ENCODE assay signal across 9 cellular contexts in the genomic region with DNA sequence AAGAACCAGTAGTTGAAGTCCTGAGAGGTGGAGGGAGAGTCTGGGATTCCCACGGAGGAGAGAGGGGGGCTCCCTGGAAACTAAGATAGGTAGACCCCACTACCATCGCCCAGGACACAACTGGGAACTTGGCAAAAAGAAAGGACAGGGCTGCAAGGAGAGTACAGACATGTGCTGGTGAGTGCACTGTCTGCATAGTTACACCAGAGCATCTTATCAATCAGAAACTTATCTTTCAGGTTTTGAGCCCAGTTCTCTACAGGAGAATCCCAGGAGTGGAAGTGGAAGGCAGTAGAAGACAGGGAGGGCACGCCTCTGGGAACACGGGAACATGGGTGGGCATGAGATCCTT. TPM values are rescaled to one million over a fixed set of nuclear protein-coding genes. Genes with fewer than 3 reads are reported as not detected.
DNase-seq lines count a peak whose midpoint lies in the region; ATAC-seq, FAIRE-seq and TF ChIP-seq lines count a peak whose summit lies in the region.
"Had no signal": no experiment of that assay in that cellular context is flagged by ENCODE, and none has a peak within 500 bp of the region (broad histone marks: within the 10 kb centered on the region; RNA-seq: fewer than 3 reads in every experiment).

No MANE protein-coding gene starts in this region.

- H3K9me3 ChIP-seq in DND-41 (ENCODE audit: insufficient read depth, low read length, severe bottlenecking) = no peaks in the 10 kb centered on the region
- H3K9me3 ChIP-seq in K562 (replicated peaks; ENCODE audit: control insufficient read depth, insufficient read depth, low read depth, low read length) = no peaks in the 10 kb centered on the region
- no peaks in the 10 kb centered on the region for H3K9me3 ChIP-seq in neuronal stem cell (replicated peaks in 1 of 2; ENCODE audit: control insufficient read depth in 2 of 2, insufficient read depth in 1 of 2, low read depth in 1 of 2, low read length in 2 of 2)

- no peak for TF ChIP-seq CTCF in DND-41 (IDR thresholded peaks at IDR 0.05; ENCODE audit: borderline replicate concordance, extremely low read depth, low read length, poor library complexity, severe bottlenecking)
- TF ChIP-seq CTCF in K562 (IDR thresholded peaks at IDR 0.05 in 2 of 3, conservative IDR thresholded peaks at IDR 0.05 in 1 of 3; ENCODE audit: insufficient read depth in 2 of 3, low read depth in 1 of 3, low read length in 3 of 3) = no peak

- no peaks in the 10 kb centered on the region; the same call in 1 of the 2 replicates for H3K4me1 ChIP-seq in DND-41 (ENCODE audit: insufficient read depth, low read length)
- peaks cover 47 to 64% of the 10 kb centered on the region in 2 experiments for H3K4me1 ChIP-seq in K562 (replicated peaks in 1 of 2; ENCODE audit: control insufficient read depth in 2 of 2, insufficient read depth in 2 of 2, low read length in 2 of 2)
- peaks cover 0 to 7% of the 10 kb centered on the region in 2 donors for H3K4me1 ChIP-seq in neuronal stem cell (ENCODE audit: control insufficient read depth in 2 of 2, insufficient read depth in 1 of 2, low read depth in 1 of 2, low read length in 2 of 2)

- peak; percentile 77 for FAIRE-seq in K562 (lab: Jason Lieb, UNC)

- CTCF ChIA-PET in K562 (lab: Yijun Ruan, JAX; ENCODE audit: low intra/inter-chr PET ratio) = interaction anchor here (0.5 kb wide), 1 partner anchor 22 kb away, joined by 3 read pairs; no protein-coding TSS in a partner anchor

- H3K27me3 ChIP-seq in DND-41 (ENCODE audit: insufficient read depth, low read length, poor library complexity) = no peaks in the 10 kb centered on the region
- no peaks in the 10 kb centered on the region for H3K27me3 ChIP-seq in K562 (ENCODE audit: control insufficient read depth in 2 of 2, insufficient read depth in 2 of 2, low read length in 2 of 2)
- no peaks in the 10 kb centered on the region for H3K27me3 ChIP-seq in neuronal stem cell (ENCODE audit: control insufficient read depth in 3 of 3, insufficient read depth in 3 of 3, low read depth in 1 of 3, low read length in 3 of 3)

- H2AFZ ChIP-seq in DND-41 (ENCODE audit: low read depth, low read length) = no peak overlapping the region
- no peak overlapping the region for H2AFZ ChIP-seq in K562 (ENCODE audit: low read depth, low read length)
- no peak overlapping the region for H2AFZ ChIP-seq in neuronal stem cell (ENCODE audit: low read length)

- no peak overlapping the region for H3K4ac ChIP-seq in neuronal stem cell (ENCODE audit: low read length)

- H3K27ac ChIP-seq in DND-41 (ENCODE audit: low read length) (no peak overlapping the region), K562 (ENCODE audit: extremely low read depth, low read depth, low read length) (peak overlapping the region; percentile 41), neuronal stem cell (replicated peaks; ENCODE audit: low read length) (no peak overlapping the region)

- H4K91ac ChIP-seq in neuronal stem cell (ENCODE audit: low read depth, low read length, poor library complexity) = no peak overlapping the region

- no peak overlapping the region for H2BK5ac ChIP-seq in neuronal stem cell (ENCODE audit: low read length)

- H3K9ac ChIP-seq in DND-41 (ENCODE audit: low read depth, low read length) (no peak overlapping the region), K562 (ENCODE audit: insufficient read depth in 1 of 2, low read depth in 2 of 2, low read length in 2 of 2) (peak overlapping the region; percentile 6 to 77; a peak in 2 of 4 replicates), neuronal stem cell (ENCODE audit: low read depth, low read length, poor library complexity) (no peak overlapping the region)

- no peak overlapping the region for H3K14ac ChIP-seq in neuronal stem cell (ENCODE audit: low read length)

- H4K8ac ChIP-seq in neuronal stem cell (ENCODE audit: low read depth, low read length) = no peak overlapping the region

- no peak overlapping the region for H3K18ac ChIP-seq in neuronal stem cell (ENCODE audit: low read length)

- peak overlapping the region; percentile 43 for H3K23ac ChIP-seq in neuronal stem cell (ENCODE audit: low read depth, low read length, poor library complexity)

- DNase-seq in DND-41 (no peak), K562 (ENCODE audit: extremely low read depth in 1 of 4, low spot score in 3 of 4) (no peak), neuronal stem cell (ENCODE audit: low spot score) (no peak), NCI-H2196 (lab: John Stamatoyannopoulos, UW; ENCODE audit: unreplicated experiment) (no peak), NCI-H82 (lab: John Stamatoyannopoulos, UW) (no peak), DMS 273 (lab: John Stamatoyannopoulos, UW; ENCODE audit: unreplicated experiment) (no peak), COLO668 (lab: John Stamatoyannopoulos, UW; ENCODE audit: unreplicated experiment) (no peak)
- DNase-seq: NCI-H345 had no signal

- no peak overlapping the region for H3K4me3 ChIP-seq in DND-41 (ENCODE audit: low read depth in 1 of 2, low read length in 2 of 2)
- no peak overlapping the region for H3K4me3 ChIP-seq in K562
- no peak overlapping the region for H3K4me3 ChIP-seq in neuronal stem cell (ENCODE audit: low read length in 2 of 2)

- TF ChIP-seq RAD21 in K562 (CRISPR knock-in tag; conservative IDR thresholded peaks at IDR 0.05 in 1 of 2, IDR thresholded peaks at IDR 0.05 in 1 of 2) = no peak

- POLR2A ChIA-PET in K562 (lab: Yijun Ruan, JAX) = interaction anchor here (0.7 to 5.8 kb wide), 12 partner anchors 9 to 239 kb away, joined by 3 to 38 read pairs (median 4); partner anchors contain the start of genes ATP6V1G2, DDX39B, NFKBIL1 and PRRC2A

- H4K20me1 ChIP-seq in DND-41 (ENCODE audit: insufficient read depth, low read length) (0 out of 2 replicates have a peak, but pooled peaks cover 4% of the 10 kb centered on the region), K562 (replicated peaks; ENCODE audit: control insufficient read depth, insufficient read depth, low read length) (no peaks in the 10 kb centered on the region)

- H2BK15ac ChIP-seq in neuronal stem cell (ENCODE audit: low read length) = no peak overlapping the region

- H3K79me1 ChIP-seq in neuronal stem cell (ENCODE audit: low read depth, low read length) = peaks cover 6% of the 10 kb centered on the region

- ATAC-seq in DND-41 (ENCODE audit: insufficient read depth, low read depth) (peak; percentile 18; the same call in 2 of the 3 replicates), HG03521 (IDR thresholded peaks at IDR 0.05; ENCODE audit: unreplicated experiment) (peak; percentile 5), K562 (peak; percentile 29)

- H3K36me3 ChIP-seq in DND-41 (ENCODE audit: insufficient read depth, low read length) (peaks cover 49% of the 10 kb centered on the region), K562 (ENCODE audit: control insufficient read depth, insufficient read depth, low read length) (peaks cover 51% of the 10 kb centered on the region), neuronal stem cell (replicated peaks in 1 of 2; ENCODE audit: control insufficient read depth in 2 of 2, insufficient read depth in 2 of 2, low read length in 2 of 2) (peaks cover 35 to 59% of the 10 kb centered on the region in 2 donors)

- in situ Hi-C loops in K562 (cut with MboI) = no loop called here

- H3K79me2 ChIP-seq in DND-41 (ENCODE audit: insufficient read depth, low read length) (peaks cover 5% of the 10 kb centered on the region), K562 (ENCODE audit: control insufficient read depth, insufficient read depth, low read length) (no peaks in the 10 kb centered on the region)

- H2BK12ac ChIP-seq in neuronal stem cell (ENCODE audit: low read length) = no peak overlapping the region

- WGBS in K562 (ENCODE audit: insufficient coverage, low coverage, missing lambda C conversion rate) = 20% methylated on average over 4 of the region's 4 CpGs
- WGBS in neuronal stem cell (ENCODE audit: extremely low coverage in 2 of 2, insufficient read length in 2 of 2, insufficient replicate concordance in 1 of 2), 2 donors = no CpG with 5 or more reads among the region's 4 CpGs

- H3K4me2 ChIP-seq in DND-41 (ENCODE audit: insufficient read depth, low read length) = no peak overlapping the region
- H3K4me2 ChIP-seq in K562 (ENCODE audit: insufficient read depth, low read length) = peak overlapping the region; percentile 17
- no peak overlapping the region for H3K4me2 ChIP-seq in neuronal stem cell (ENCODE audit: insufficient read depth, low read length, poor library complexity, severe bottlenecking)

- TF ChIP-seq EP300 in K562 (IDR thresholded peaks at IDR 0.05; ENCODE audit: low read length) = no peak

- intact Hi-C loops in K562 (cut with micrococcal nuclease) = no loop called here

- BruUV-seq in K562 (replicated peaks; lab: Mats Ljungman, UMichigan) = no TSS peak

- H2AK5ac ChIP-seq in neuronal stem cell (ENCODE audit: low read depth, low read length) = no peak overlapping the region

- H2BK120ac ChIP-seq in neuronal stem cell (ENCODE audit: low read depth, low read length) = no peak overlapping the region

- TF ChIP-seq POLR2A in K562 (conservative IDR thresholded peaks at IDR 0.05) = no peak

- peaks cover 6% of the 10 kb centered on the region for H3K9me1 ChIP-seq in K562 (ENCODE audit: control insufficient read depth, insufficient read depth, low read length)

RNA-seq across cellular contexts. Expression of gene NFKBIL1, which starts 12.2 kb away (rescaled TPM):
- total RNA-seq in K562 (2011; cell fraction: chromatin; rRNA removed; ENCODE audit: low replicate concordance) = 6.9 and 18.5 TPM in 2 replicates
- total RNA-seq in K562 (2011; cell fraction: nucleolus; rRNA removed) = 18.0 and 22.0 TPM in 2 replicates
- 8.6 and 12.2 TPM in 2 replicates for total RNA-seq in K562 (2011; cell fraction: nucleoplasm; rRNA removed)
- total RNA-seq in K562 (2014; rRNA removed) (32.9 and 33.1 TPM in 2 replicates), K562 (2014; rRNA removed; fragmentation: Illumina TruSeq; extraction: Trizol) (5.8 and 7.6 TPM in 2 replicates), K562 (2015; rRNA removed; fragmentation: Illumina TruSeq; extraction: Trizol) (17.0 and 18.1 TPM in 2 replicates), K562 (2021) (24.7 and 28.7 TPM in 2 replicates)
- polyA plus RNA-seq in K562 (2011; rRNA removed) (5.7 and 9.0 TPM in 2 replicates), K562 (2014; fragmentation: Illumina TruSeq; extraction: Trizol) (4.3 and 14.0 TPM in 2 replicates), K562 (2014; fragmentation: Nextera tagmentation; extraction: Ambion mirVana) (under 1 TPM; 0.49 to 0.59 TPM), K562 (2014; rRNA removed) (26.6 and 32.6 TPM in 2 replicates)
- 14.1 and 38.6 TPM in 2 replicates for polyA plus RNA-seq in K562 (2011; cell fraction: cytosol; rRNA removed)
- polyA plus RNA-seq in K562 (2011; cell fraction: nucleus; rRNA removed) = 22.5 and 31.4 TPM in 2 replicates
- polyA plus RNA-seq in K562 (2012) = 16.3 and 46.1 TPM in 2 replicates
- polyA minus RNA-seq in K562 (2011; rRNA and poly(A)+ RNA removed) = 2.6 and 2.7 TPM in 2 replicates
- 9.0 and 12.8 TPM in 2 replicates for polyA minus RNA-seq in K562 (2011; cell fraction: cytosol; rRNA and poly(A)+ RNA removed)
- polyA minus RNA-seq in K562 (2011; cell fraction: nucleus; rRNA and poly(A)+ RNA removed) = 6.3 and 8.0 TPM in 2 replicates
- 22.2 TPM for polyA plus RNA-seq in neuronal stem cell (2013, experiment 1 of 2)
- polyA plus RNA-seq in neuronal stem cell (2013, experiment 2 of 2) = 22.0 TPM

RNA-seq across cellular contexts. Expression of gene LTA, which starts 12.5 kb away (rescaled TPM):
- total RNA-seq in K562 (2011; cell fraction: chromatin; rRNA removed; ENCODE audit: low replicate concordance) = not detected in 2 replicates
- not detected in 2 replicates for total RNA-seq in K562 (2011; cell fraction: nucleolus; rRNA removed)
- not detected in 2 replicates for total RNA-seq in K562 (2011; cell fraction: nucleoplasm; rRNA removed)
- not detected in 2 replicates for total RNA-seq in K562 (2014; rRNA removed)
- total RNA-seq in K562 (2014; rRNA removed; fragmentation: Illumina TruSeq; extraction: Trizol) = not detected in 2 replicates
- total RNA-seq in K562 (2015; rRNA removed; fragmentation: Illumina TruSeq; extraction: Trizol) = not detected in 2 replicates
- 0.80 and 0.87 TPM in 2 replicates for total RNA-seq in K562 (2021)
- not detected in 2 replicates for polyA plus RNA-seq in K562 (2011; rRNA removed)
- not detected in 2 replicates for polyA plus RNA-seq in K562 (2011; cell fraction: cytosol; rRNA removed)
- 0.07 and 0.11 TPM in 2 replicates for polyA plus RNA-seq in K562 (2011; cell fraction: nucleus; rRNA removed)
- 0.17 TPM in 1 of 2 replicates, not detected in the other for polyA plus RNA-seq in K562 (2012)
- polyA plus RNA-seq in K562 (2014; fragmentation: Illumina TruSeq; extraction: Trizol) = not detected in 2 replicates
- polyA plus RNA-seq in K562 (2014; fragmentation: Nextera tagmentation; extraction: Ambion mirVana) = not detected
- polyA plus RNA-seq in K562 (2014; rRNA removed) = not detected in 2 replicates
- polyA minus RNA-seq in K562 (2011; rRNA and poly(A)+ RNA removed) = not detected in 2 replicates
- not detected in 2 replicates for polyA minus RNA-seq in K562 (2011; cell fraction: cytosol; rRNA and poly(A)+ RNA removed)
- not detected in 2 replicates for polyA minus RNA-seq in K562 (2011; cell fraction: nucleus; rRNA and poly(A)+ RNA removed)
- polyA plus RNA-seq in neuronal stem cell (2013, experiment 1 of 2) = 0.07 TPM
- polyA plus RNA-seq in neuronal stem cell (2013, experiment 2 of 2) = 0.07 TPM

RNA-seq across cellular contexts. Expression of gene ATP6V1G2, which starts 13.2 kb away (rescaled TPM):
- 1.9 and 2.5 TPM in 2 replicates for total RNA-seq in K562 (2011; cell fraction: chromatin; rRNA removed; ENCODE audit: low replicate concordance)
- 1.6 and 1.7 TPM in 2 replicates for total RNA-seq in K562 (2011; cell fraction: nucleolus; rRNA removed)
- 1.5 and 3.5 TPM in 2 replicates for total RNA-seq in K562 (2011; cell fraction: nucleoplasm; rRNA removed)
- total RNA-seq in K562 (2014; rRNA removed) = 0.12 and 0.14 TPM in 2 replicates
- 0.29 and 0.32 TPM in 2 replicates for total RNA-seq in K562 (2014; rRNA removed; fragmentation: Illumina TruSeq; extraction: Trizol)
- total RNA-seq in K562 (2015; rRNA removed; fragmentation: Illumina TruSeq; extraction: Trizol) = 0.33 and 0.57 TPM in 2 replicates
- total RNA-seq in K562 (2021) = 0.47 and 0.49 TPM in 2 replicates
- polyA plus RNA-seq in K562 (2011; rRNA removed) = 1.0 and 1.5 TPM in 2 replicates
- 0.81 and 1.3 TPM in 2 replicates for polyA plus RNA-seq in K562 (2011; cell fraction: cytosol; rRNA removed)
- 1.6 and 1.9 TPM in 2 replicates for polyA plus RNA-seq in K562 (2011; cell fraction: nucleus; rRNA removed)
- polyA plus RNA-seq in K562 (2012) = 0.68 and 0.72 TPM in 2 replicates
- polyA plus RNA-seq in K562 (2014; fragmentation: Illumina TruSeq; extraction: Trizol) = 0.55 and 1.1 TPM in 2 replicates
- under 1 TPM; 0.15 to 0.17 TPM for polyA plus RNA-seq in K562 (2014; fragmentation: Nextera tagmentation; extraction: Ambion mirVana)
- polyA plus RNA-seq in K562 (2014; rRNA removed) = 0.38 and 0.78 TPM in 2 replicates
- 0.28 and 0.60 TPM in 2 replicates for polyA minus RNA-seq in K562 (2011; rRNA and poly(A)+ RNA removed)
- not detected in 2 replicates for polyA minus RNA-seq in K562 (2011; cell fraction: cytosol; rRNA and poly(A)+ RNA removed)
- polyA minus RNA-seq in K562 (2011; cell fraction: nucleus; rRNA and poly(A)+ RNA removed) = 0.44 TPM in 1 of 2 replicates, not detected in the other
- 6.0 TPM for polyA plus RNA-seq in neuronal stem cell (2013, experiment 1 of 2)
- polyA plus RNA-seq in neuronal stem cell (2013, experiment 2 of 2) = 5.1 TPM

RNA-seq across cellular contexts. Expression of gene TNF, which starts 15.8 kb away (rescaled TPM):
- total RNA-seq in K562 (2011; cell fraction: chromatin; rRNA removed; ENCODE audit: low replicate concordance) = not detected in 2 replicates
- total RNA-seq in K562 (2011; cell fraction: nucleolus; rRNA removed) = not detected in 2 replicates
- not detected in 2 replicates for total RNA-seq in K562 (2011; cell fraction: nucleoplasm; rRNA removed)
- total RNA-seq in K562 (2014; rRNA removed) = not detected in 2 replicates
- not detected in 2 replicates for total RNA-seq in K562 (2014; rRNA removed; fragmentation: Illumina TruSeq; extraction: Trizol)
- not detected in 2 replicates for total RNA-seq in K562 (2015; rRNA removed; fragmentation: Illumina TruSeq; extraction: Trizol)
- total RNA-seq in K562 (2021) = 0.36 and 0.40 TPM in 2 replicates
- polyA plus RNA-seq in K562 (2011; rRNA removed) = not detected in 2 replicates
- 0.07 TPM in 1 of 2 replicates, not detected in the other for polyA plus RNA-seq in K562 (2011; cell fraction: cytosol; rRNA removed)
- 0.26 TPM in 1 of 2 replicates, not detected in the other for polyA plus RNA-seq in K562 (2011; cell fraction: nucleus; rRNA removed)
- polyA plus RNA-seq in K562 (2012) = 0.04 and 0.32 TPM in 2 replicates
- polyA plus RNA-seq in K562 (2014; fragmentation: Illumina TruSeq; extraction: Trizol) = not detected in 2 replicates
- polyA plus RNA-seq in K562 (2014; fragmentation: Nextera tagmentation; extraction: Ambion mirVana) = not detected
- polyA plus RNA-seq in K562 (2014; rRNA removed) = 0.08 TPM in 1 of 2 replicates, not detected in the other
- polyA minus RNA-seq in K562 (2011; rRNA and poly(A)+ RNA removed) = not detected in 2 replicates
- not detected in 2 replicates for polyA minus RNA-seq in K562 (2011; cell fraction: cytosol; rRNA and poly(A)+ RNA removed)
- polyA minus RNA-seq in K562 (2011; cell fraction: nucleus; rRNA and poly(A)+ RNA removed) = not detected in 2 replicates
- 0.03 TPM for polyA plus RNA-seq in neuronal stem cell (2013, experiment 1 of 2)
- polyA plus RNA-seq in neuronal stem cell (2013, experiment 2 of 2) = 0.01 TPM

RNA-seq across cellular contexts. Expression of gene DDX39B, which starts 17.8 kb away (rescaled TPM):
- 951 and 1,610 TPM in 2 replicates for total RNA-seq in K562 (2011; cell fraction: chromatin; rRNA removed; ENCODE audit: low replicate concordance)
- 907 and 916 TPM in 2 replicates for total RNA-seq in K562 (2011; cell fraction: nucleolus; rRNA removed)
- 1,013 and 1,191 TPM in 2 replicates for total RNA-seq in K562 (2011; cell fraction: nucleoplasm; rRNA removed)
- total RNA-seq in K562 (2014; rRNA removed) (769 and 923 TPM in 2 replicates), K562 (2014; rRNA removed; fragmentation: Illumina TruSeq; extraction: Trizol) (541 and 592 TPM in 2 replicates), K562 (2015; rRNA removed; fragmentation: Illumina TruSeq; extraction: Trizol) (468 and 485 TPM in 2 replicates), K562 (2021) (539 and 597 TPM in 2 replicates)
- polyA plus RNA-seq in K562 (2011; rRNA removed) (665 and 668 TPM in 2 replicates), K562 (2014; fragmentation: Illumina TruSeq; extraction: Trizol) (542 and 628 TPM in 2 replicates), K562 (2014; fragmentation: Nextera tagmentation; extraction: Ambion mirVana) (100 to 1,000 TPM; 479 to 565 TPM), K562 (2014; rRNA removed) (869 and 906 TPM in 2 replicates)
- 781 and 900 TPM in 2 replicates for polyA plus RNA-seq in K562 (2011; cell fraction: cytosol; rRNA removed)
- 1,075 and 1,764 TPM in 2 replicates for polyA plus RNA-seq in K562 (2011; cell fraction: nucleus; rRNA removed)
- 515 and 679 TPM in 2 replicates for polyA plus RNA-seq in K562 (2012)
- polyA minus RNA-seq in K562 (2011; rRNA and poly(A)+ RNA removed) = 782 and 1,359 TPM in 2 replicates
- polyA minus RNA-seq in K562 (2011; cell fraction: cytosol; rRNA and poly(A)+ RNA removed) = 345 and 506 TPM in 2 replicates
- 336 and 420 TPM in 2 replicates for polyA minus RNA-seq in K562 (2011; cell fraction: nucleus; rRNA and poly(A)+ RNA removed)
- 297 TPM for polyA plus RNA-seq in neuronal stem cell (2013, experiment 1 of 2)
- 291 TPM for polyA plus RNA-seq in neuronal stem cell (2013, experiment 2 of 2)

Comparison
In these comparisons a context has a peak if more than half of its experiments do, and no peak if none do; other contexts are left out.
1. H3K9ac ChIP-seq: peak in K562 (2 of 2); none in DND-41 (single experiment) and neuronal stem cell (single experiment).
2. Peak in every context shown above with its lines, with median percentiles within 50 percentile points of each other: ATAC-seq.